1 cellular context compared by ENCODE assay signal in genomic region chr5:38465702-38466443, GRCh38.
TF ChIP-seq lines count a peak whose summit lies in the region.

No MANE protein-coding gene starts in this region.

TF ChIP-seq in H1, 55 proteins besides CTCF, POLR2A, EP300 and RAD21:
- TF ChIP-seq BACH1 (IDR thresholded peaks at IDR 0.05; ENCODE audit: low read length) (no peak), RBBP5 (IDR thresholded peaks at IDR 0.05; ENCODE audit: borderline replicate concordance, low read depth, low read length) (no peak), TCF12 (IDR thresholded peaks at IDR 0.05; ENCODE audit: low read depth, low read length) (no peak), CTBP2 (IDR thresholded peaks at IDR 0.05; ENCODE audit: borderline replicate concordance, insufficient read depth, insufficient read length, low read length) (no peak), SRF (IDR thresholded peaks at IDR 0.05; ENCODE audit: low read depth, low read length) (no peak), NRF1 (IDR thresholded peaks at IDR 0.05; ENCODE audit: low read depth, low read length) (no peak), CHD1 (IDR thresholded peaks at IDR 0.05; ENCODE audit: low read depth, low read length) (no peak), SIN3A (conservative IDR thresholded peaks at IDR 0.05 in 1 of 2, IDR thresholded peaks at IDR 0.05 in 1 of 2; ENCODE audit: low read depth in 1 of 2, low read length in 2 of 2) (no peak), SP1 (IDR thresholded peaks at IDR 0.05; ENCODE audit: low read depth, low read length) (no peak), CHD7 (IDR thresholded peaks at IDR 0.05; ENCODE audit: insufficient replicate concordance, low read length) (no peak), BCL11A (IDR thresholded peaks at IDR 0.05; ENCODE audit: low read depth in 2 of 2, low read length in 2 of 2) (no peak), CEBPB (IDR thresholded peaks at IDR 0.05; ENCODE audit: low read depth, low read length) (no peak), SP4 (IDR thresholded peaks at IDR 0.05; ENCODE audit: low read length) (no peak)
